ENCODE assay signal across 15 cellular contexts in the genomic region with DNA sequence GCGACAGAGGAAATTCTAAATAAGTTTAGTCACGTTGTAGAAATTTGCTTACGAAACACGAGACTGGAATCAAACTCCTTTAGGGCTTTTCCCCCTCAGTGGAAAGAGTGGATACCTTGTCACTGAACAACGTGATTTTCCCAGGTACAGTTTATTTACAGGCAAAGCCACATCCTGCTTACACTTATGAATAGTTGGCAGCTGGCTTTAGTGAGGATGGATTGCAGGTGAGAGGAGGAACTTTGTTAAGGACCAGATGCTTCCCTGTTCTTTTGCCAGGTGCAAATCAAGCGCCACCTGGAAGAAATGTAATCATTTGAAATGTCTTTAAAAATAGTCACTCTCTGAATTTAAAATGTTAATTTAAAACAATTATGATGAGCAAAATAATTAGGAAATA.
A peak's percentile ranks its signal among the peaks of the same experiment; 100 is the strongest.
DNase-seq lines count a peak whose midpoint lies in the region; ATAC-seq, FAIRE-seq and TF ChIP-seq lines count a peak whose summit lies in the region.
"Had no signal": no experiment of that assay in that cellular context is flagged by ENCODE, and none has a peak within 500 bp of the region (broad histone marks: within the 10 kb centered on the region; RNA-seq: fewer than 3 reads in every experiment).

No MANE protein-coding gene starts in this region.

- H3F3A ChIP-seq in DOHH2 (ENCODE audit: control insufficient read depth, insufficient read depth) = peaks cover 18% of the 10 kb centered on the region

- peaks cover 12% of the 10 kb centered on the region; the same call in 1 of the 2 replicates for H3K9me3 ChIP-seq in DOHH2 (ENCODE audit: control insufficient read depth, insufficient read depth, low read length)
- H3K9me3 ChIP-seq: colonic mucosa, left lung, uterus had no signal

- peak overlapping the region; percentile 78 for H3K4me2 ChIP-seq in DOHH2 (ENCODE audit: low read length)

- peak; percentile 3 for ATAC-seq in GM21825 (IDR thresholded peaks at IDR 0.05; ENCODE audit: unreplicated experiment)
- ATAC-seq in HG03378 (IDR thresholded peaks at IDR 0.05; ENCODE audit: unreplicated experiment) = no peak
- ATAC-seq: left lung had no signal

- no peaks in the 10 kb centered on the region for H3K27me3 ChIP-seq in DOHH2 (ENCODE audit: control insufficient read depth, low read length)
- H3K27me3 ChIP-seq: colonic mucosa, left lung, uterus had no signal

- H4K20me1 ChIP-seq in DOHH2 (ENCODE audit: control insufficient read depth, insufficient read depth, low read depth, low read length) = no peaks in the 10 kb centered on the region

- H3K4me1 ChIP-seq in DOHH2 (ENCODE audit: control insufficient read depth, low read length) = peaks cover 82% of the 10 kb centered on the region
- H3K4me1 ChIP-seq: colonic mucosa, left lung, uterus had no signal

- H3K9me2 ChIP-seq in DOHH2 (replicated peaks; ENCODE audit: control insufficient read depth, low read length) = no peaks in the 10 kb centered on the region

- peaks cover 3% of the 10 kb centered on the region; the same call in 1 of the 2 replicates for H3K36me3 ChIP-seq in DOHH2 (ENCODE audit: control insufficient read depth, low read length)
- H3K36me3 ChIP-seq: colonic mucosa, left lung, uterus had no signal

- FAIRE-seq in GM19239 (lab: Jason Lieb, UNC) = no peak

- H3K27ac ChIP-seq in DOHH2 (ENCODE audit: low read depth, low read length) (peak overlapping the region; percentile 96), VCaP (peak overlapping the region; percentile 43)
- H3K27ac ChIP-seq: colonic mucosa, left lung, uterus had no signal

- no peaks in the 10 kb centered on the region for H3K79me2 ChIP-seq in DOHH2 (ENCODE audit: control insufficient read depth, low read length)

- peak; percentile 32 for DNase-seq in NCI-H1417 treated with DMSO at 0.1 percent for 48 hours (lab: John Stamatoyannopoulos, UW)
- DNase-seq in inferior parietal cortex (ENCODE audit: extremely low spot score) = no peak
- no peak for DNase-seq in A172 (ENCODE audit: low spot score)
- no peak for DNase-seq in GM19239 (ENCODE audit: insufficient read length, low spot score)
- DNase-seq: activated CD4-positive, alpha-beta T cell treated with anti-CD3 and anti-CD28 coated beads, Interleukin-2, amount 10 ng/mL, durations not matched to agents 24 days and 14 days; colonic mucosa; left lung; natural killer cell; NCI-H446 treated with DMSO at 0.1 percent for 48 hours; T-helper 17 cell; uterus had no signal

- no peak for TF ChIP-seq CTCF in DOHH2 (IDR thresholded peaks at IDR 0.05; ENCODE audit: low read depth, low read length, poor library complexity, severe bottlenecking)
- no peak for TF ChIP-seq CTCF in VCaP (conservative IDR thresholded peaks at IDR 0.05)

- peak overlapping the region; percentile 56 for H3K4me3 ChIP-seq in DOHH2 (ENCODE audit: low read length)
- H3K4me3 ChIP-seq: colonic mucosa, left lung, uterus had no signal
